In the genomic region with DNA sequence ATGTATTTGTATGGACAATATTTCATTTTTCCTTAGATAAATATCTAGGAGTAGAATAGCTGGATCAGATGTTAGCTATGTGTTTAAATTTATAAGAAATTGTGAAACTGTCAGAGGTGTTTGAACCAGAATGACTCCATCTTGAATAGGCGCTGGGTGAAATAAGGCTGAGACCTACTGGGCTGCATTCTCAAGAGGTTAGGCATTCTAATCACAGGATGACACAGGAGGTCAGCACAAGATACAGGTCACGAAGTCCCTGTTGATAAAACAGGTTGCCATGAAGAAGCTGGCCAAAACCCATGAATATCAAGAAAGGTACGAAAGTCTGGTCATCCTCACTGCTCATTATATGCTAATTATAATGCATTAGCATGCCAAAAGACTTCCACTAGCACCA, we compare ENCODE assay signal across 11 cellular contexts.
"Had no signal": no experiment of that assay in that cellular context is flagged by ENCODE, and none has a peak within 500 bp of the region (broad histone marks: within the 10 kb centered on the region; RNA-seq: fewer than 3 reads in every experiment).

No MANE protein-coding gene starts in this region.

- H3K4me2 ChIP-seq: GM23338 had no signal

- H3K4me3 ChIP-seq: GM23248, GM23338, HAP-1 had no signal

- H2AFZ ChIP-seq: GM23248, GM23338 had no signal

- H3K4me1 ChIP-seq: HAP-1 had no signal

- H3K9ac ChIP-seq: GM23248 had no signal

- H3K27ac Mint-ChIP-seq: GM23338, H9, HFFc6 had no signal

- ATAC-seq: GM23338, HCT116 had no signal

- H3K36me3 ChIP-seq: HAP-1 had no signal

- DNase-seq: GM23248, GOT3, H7, H9, HCEC 1CT, HFFc6 had no signal

- H3K9me3 Mint-ChIP-seq: HFFc6 had no signal

- H3K27ac ChIP-seq: GM23248 had no signal

- FAIRE-seq: H1, H54 had no signal

- H3K4me3 Mint-ChIP-seq: GM23338, H9, HFFc6 had no signal
